In the genomic region with DNA sequence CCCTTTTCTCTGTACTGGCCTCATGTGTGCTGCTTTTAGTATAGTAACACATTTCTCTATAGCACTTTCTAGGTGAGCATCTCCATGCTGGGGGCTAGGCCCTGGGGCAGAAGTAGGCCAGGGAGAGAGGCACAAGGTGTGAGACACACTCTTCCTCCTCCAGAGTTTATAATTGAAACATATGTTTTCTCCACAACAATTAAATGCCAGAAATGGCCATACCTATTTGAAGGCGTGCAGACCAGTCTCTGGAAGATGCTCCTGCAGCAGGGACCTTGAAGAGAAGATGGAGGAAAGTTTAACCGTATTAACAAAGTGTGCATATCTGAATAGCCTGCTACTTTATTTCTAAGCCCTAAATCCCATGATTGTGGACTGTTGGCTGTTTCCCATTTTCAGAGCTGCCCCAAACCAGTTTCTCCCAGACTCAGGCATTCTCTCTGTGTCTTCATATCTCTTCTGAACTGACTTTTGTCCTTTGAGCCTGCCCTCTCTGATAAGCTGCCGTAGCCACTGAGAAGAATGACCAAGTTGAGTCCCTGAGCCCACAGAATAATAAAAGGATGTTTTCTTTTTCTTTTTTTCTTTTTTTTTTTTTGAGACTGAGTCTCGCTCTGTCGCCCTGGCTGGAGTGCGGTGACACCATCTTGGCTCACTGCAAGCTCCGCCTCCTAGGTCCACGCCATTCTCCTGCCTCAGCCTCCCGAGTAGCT, we compare ENCODE assay signal across 2 cellular contexts.
TF ChIP-seq lines count a peak whose summit lies in the region.

No MANE protein-coding gene starts in this region.

TF ChIP-seq in A549, 52 proteins besides CTCF, POLR2A, EP300 and RAD21 (continued from another document):
- TF ChIP-seq, protein P1, sequence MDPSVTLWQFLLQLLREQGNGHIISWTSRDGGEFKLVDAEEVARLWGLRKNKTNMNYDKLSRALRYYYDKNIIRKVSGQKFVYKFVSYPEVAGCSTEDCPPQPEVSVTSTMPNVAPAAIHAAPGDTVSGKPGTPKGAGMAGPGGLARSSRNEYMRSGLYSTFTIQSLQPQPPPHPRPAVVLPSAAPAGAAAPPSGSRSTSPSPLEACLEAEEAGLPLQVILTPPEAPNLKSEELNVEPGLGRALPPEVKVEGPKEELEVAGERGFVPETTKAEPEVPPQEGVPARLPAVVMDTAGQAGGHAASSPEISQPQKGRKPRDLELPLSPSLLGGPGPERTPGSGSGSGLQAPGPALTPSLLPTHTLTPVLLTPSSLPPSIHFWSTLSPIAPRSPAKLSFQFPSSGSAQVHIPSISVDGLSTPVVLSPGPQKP (IDR thresholded peaks at IDR 0.05; ENCODE audit: low read depth, low read length), result no peak
- TF ChIP-seq RCOR1 (IDR thresholded peaks at IDR 0.05; ENCODE audit: low read depth, low read length) (no peak), CHD2 (IDR thresholded peaks at IDR 0.05; ENCODE audit: low read length, partially characterized antibody) (no peak), TFCP2L1 (CRISPR knock-in tag; IDR thresholded peaks at IDR 0.05) (no peak), SMC3 (IDR thresholded peaks at IDR 0.05) (no peak), CHD4 (IDR thresholded peaks at IDR 0.05; ENCODE audit: borderline replicate concordance) (no peak), JUNB (IDR thresholded peaks at IDR 0.05) (no peak), CBX8 (IDR thresholded peaks at IDR 0.05) (no peak), KDM1A (IDR thresholded peaks at IDR 0.05; ENCODE audit: low read depth) (no peak), SREBF2 (IDR thresholded peaks at IDR 0.05) (no peak)
- TF ChIP-seq, protein P2, sequence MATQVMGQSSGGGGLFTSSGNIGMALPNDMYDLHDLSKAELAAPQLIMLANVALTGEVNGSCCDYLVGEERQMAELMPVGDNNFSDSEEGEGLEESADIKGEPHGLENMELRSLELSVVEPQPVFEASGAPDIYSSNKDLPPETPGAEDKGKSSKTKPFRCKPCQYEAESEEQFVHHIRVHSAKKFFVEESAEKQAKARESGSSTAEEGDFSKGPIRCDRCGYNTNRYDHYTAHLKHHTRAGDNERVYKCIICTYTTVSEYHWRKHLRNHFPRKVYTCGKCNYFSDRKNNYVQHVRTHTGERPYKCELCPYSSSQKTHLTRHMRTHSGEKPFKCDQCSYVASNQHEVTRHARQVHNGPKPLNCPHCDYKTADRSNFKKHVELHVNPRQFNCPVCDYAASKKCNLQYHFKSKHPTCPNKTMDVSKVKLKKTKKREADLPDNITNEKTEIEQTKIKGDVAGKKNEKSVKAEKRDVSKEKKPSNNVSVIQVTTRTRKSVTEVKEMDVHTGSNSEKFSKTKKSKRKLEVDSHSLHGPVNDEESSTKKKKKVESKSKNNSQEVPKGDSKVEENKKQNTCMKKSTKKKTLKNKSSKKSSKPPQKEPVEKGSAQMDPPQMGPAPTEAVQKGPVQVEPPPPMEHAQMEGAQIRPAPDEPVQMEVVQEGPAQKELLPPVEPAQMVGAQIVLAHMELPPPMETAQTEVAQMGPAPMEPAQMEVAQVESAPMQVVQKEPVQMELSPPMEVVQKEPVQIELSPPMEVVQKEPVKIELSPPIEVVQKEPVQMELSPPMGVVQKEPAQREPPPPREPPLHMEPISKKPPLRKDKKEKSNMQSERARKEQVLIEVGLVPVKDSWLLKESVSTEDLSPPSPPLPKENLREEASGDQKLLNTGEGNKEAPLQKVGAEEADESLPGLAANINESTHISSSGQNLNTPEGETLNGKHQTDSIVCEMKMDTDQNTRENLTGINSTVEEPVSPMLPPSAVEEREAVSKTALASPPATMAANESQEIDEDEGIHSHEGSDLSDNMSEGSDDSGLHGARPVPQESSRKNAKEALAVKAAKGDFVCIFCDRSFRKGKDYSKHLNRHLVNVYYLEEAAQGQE (IDR thresholded peaks at IDR 0.05), result no peak
- TF ChIP-seq, protein P3, sequence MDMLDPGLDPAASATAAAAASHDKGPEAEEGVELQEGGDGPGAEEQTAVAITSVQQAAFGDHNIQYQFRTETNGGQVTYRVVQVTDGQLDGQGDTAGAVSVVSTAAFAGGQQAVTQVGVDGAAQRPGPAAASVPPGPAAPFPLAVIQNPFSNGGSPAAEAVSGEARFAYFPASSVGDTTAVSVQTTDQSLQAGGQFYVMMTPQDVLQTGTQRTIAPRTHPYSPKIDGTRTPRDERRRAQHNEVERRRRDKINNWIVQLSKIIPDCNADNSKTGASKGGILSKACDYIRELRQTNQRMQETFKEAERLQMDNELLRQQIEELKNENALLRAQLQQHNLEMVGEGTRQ (IDR thresholded peaks at IDR 0.05), result no peak
- TF ChIP-seq, protein P4, sequence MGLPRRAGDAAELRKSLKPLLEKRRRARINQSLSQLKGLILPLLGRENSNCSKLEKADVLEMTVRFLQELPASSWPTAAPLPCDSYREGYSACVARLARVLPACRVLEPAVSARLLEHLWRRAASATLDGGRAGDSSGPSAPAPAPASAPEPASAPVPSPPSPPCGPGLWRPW (IDR thresholded peaks at IDR 0.05), result no peak

TF ChIP-seq in GM23338, 12 proteins besides CTCF, POLR2A, EP300 and RAD21 (continued from another document):
- TF ChIP-seq CREB1 (CRISPR knock-in tag; IDR thresholded peaks at IDR 0.05; ENCODE audit: low read depth) (no peak), EZH2 (IDR thresholded peaks at IDR 0.05; ENCODE audit: low read depth, unreplicated experiment) (no peak), JUNB (IDR thresholded peaks at IDR 0.05; ENCODE audit: unreplicated experiment) (no peak), ZNF331 (CRISPR knock-in tag; IDR thresholded peaks at IDR 0.05; ENCODE audit: low read depth) (no peak), STAT1 (IDR thresholded peaks at IDR 0.05; ENCODE audit: unreplicated experiment) (no peak), ZNF114 (CRISPR knock-in tag; IDR thresholded peaks at IDR 0.05) (no peak), NANOG (IDR thresholded peaks at IDR 0.05; ENCODE audit: borderline replicate concordance) (no peak)
- TF ChIP-seq, protein P2 (IDR thresholded peaks at IDR 0.05; ENCODE audit: unreplicated experiment), result no peak
- TF ChIP-seq, protein P5, sequence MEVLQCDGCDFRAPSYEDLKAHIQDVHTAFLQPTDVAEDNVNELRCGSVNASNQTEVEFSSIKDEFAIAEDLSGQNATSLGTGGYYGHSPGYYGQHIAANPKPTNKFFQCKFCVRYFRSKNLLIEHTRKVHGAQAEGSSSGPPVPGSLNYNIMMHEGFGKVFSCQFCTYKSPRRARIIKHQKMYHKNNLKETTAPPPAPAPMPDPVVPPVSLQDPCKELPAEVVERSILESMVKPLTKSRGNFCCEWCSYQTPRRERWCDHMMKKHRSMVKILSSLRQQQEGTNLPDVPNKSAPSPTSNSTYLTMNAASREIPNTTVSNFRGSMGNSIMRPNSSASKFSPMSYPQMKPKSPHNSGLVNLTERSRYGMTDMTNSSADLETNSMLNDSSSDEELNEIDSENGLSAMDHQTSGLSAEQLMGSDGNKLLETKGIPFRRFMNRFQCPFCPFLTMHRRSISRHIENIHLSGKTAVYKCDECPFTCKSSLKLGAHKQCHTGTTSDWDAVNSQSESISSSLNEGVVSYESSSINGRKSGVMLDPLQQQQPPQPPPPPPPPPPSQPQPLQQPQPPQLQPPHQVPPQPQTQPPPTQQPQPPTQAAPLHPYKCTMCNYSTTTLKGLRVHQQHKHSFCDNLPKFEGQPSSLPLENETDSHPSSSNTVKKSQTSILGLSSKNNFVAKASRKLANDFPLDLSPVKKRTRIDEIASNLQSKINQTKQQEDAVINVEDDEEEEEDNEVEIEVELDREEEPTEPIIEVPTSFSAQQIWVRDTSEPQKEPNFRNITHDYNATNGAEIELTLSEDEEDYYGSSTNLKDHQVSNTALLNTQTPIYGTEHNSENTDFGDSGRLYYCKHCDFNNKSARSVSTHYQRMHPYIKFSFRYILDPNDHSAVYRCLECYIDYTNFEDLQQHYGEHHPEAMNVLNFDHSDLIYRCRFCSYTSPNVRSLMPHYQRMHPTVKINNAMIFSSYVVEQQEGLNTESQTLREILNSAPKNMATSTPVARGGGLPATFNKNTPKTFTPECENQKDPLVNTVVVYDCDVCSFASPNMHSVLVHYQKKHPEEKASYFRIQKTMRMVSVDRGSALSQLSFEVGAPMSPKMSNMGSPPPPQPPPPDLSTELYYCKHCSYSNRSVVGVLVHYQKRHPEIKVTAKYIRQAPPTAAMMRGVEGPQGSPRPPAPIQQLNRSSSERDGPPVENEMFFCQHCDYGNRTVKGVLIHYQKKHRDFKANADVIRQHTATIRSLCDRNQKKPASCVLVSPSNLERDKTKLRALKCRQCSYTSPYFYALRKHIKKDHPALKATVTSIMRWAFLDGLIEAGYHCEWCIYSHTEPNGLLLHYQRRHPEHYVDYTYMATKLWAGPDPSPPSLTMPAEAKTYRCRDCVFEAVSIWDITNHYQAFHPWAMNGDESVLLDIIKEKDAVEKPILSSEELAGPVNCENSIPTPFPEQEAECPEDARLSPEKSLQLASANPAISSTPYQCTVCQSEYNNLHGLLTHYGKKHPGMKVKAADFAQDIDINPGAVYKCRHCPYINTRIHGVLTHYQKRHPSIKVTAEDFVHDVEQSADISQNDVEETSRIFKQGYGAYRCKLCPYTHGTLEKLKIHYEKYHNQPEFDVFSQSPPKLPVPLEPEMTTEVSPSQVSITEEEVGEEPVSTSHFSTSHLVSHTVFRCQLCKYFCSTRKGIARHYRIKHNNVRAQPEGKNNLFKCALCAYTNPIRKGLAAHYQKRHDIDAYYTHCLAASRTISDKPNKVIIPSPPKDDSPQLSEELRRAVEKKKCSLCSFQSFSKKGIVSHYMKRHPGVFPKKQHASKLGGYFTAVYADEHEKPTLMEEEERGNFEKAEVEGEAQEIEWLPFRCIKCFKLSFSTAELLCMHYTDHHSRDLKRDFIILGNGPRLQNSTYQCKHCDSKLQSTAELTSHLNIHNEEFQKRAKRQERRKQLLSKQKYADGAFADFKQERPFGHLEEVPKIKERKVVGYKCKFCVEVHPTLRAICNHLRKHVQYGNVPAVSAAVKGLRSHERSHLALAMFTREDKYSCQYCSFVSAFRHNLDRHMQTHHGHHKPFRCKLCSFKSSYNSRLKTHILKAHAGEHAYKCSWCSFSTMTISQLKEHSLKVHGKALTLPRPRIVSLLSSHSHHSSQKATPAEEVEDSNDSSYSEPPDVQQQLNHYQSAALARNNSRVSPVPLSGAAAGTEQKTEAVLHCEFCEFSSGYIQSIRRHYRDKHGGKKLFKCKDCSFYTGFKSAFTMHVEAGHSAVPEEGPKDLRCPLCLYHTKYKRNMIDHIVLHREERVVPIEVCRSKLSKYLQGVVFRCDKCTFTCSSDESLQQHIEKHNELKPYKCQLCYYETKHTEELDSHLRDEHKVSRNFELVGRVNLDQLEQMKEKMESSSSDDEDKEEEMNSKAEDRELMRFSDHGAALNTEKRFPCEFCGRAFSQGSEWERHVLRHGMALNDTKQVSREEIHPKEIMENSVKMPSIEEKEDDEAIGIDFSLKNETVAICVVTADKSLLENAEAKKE (CRISPR knock-in tag; IDR thresholded peaks at IDR 0.05), result no peak
